15 cellular contexts compared by ENCODE assay signal in the genomic region with DNA sequence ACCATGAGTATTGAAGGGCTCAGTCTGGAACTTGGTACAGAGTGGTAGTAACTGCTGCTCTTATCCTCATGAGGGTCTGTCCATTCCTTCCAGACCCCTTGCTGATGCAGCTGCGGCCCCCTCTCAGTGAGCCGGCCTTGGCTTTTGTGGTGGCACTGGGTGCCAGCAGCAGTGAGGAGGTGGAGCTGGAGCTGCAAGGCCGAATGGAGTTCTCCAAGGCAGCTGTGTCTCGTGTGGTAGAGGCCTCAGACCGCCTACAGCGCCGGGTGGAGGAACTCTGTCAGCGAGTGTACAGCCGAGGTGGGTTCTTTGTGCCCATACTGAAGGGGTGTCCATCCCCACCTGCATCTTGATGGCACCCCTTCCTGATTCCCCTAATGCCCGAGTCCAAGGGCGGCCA. TPM values are rescaled to one million over a fixed set of nuclear protein-coding genes. Genes with fewer than 3 reads are reported as not detected.
DNase-seq lines count a peak whose midpoint lies in the region; ATAC-seq and TF ChIP-seq lines count a peak whose summit lies in the region.
"Had no signal": no experiment of that assay in that cellular context is flagged by ENCODE, and none has a peak within 500 bp of the region (broad histone marks: within the 10 kb centered on the region; RNA-seq: fewer than 3 reads in every experiment).

No MANE protein-coding gene starts in this region.

- peaks cover 24% of the 10 kb centered on the region for H3K36me3 ChIP-seq in breast epithelium
- peaks cover 0 to 62% (median 59%) of the 10 kb centered on the region in 6 donors for H3K36me3 ChIP-seq in spleen
- H3K36me3 ChIP-seq in esophagus muscularis mucosa = peaks cover 54 to 62% (median 60%) of the 10 kb centered on the region in 4 donors

- CTCF ChIA-PET in MCF 10A (lab: Yijun Ruan, JAX) = interaction anchor here (0.7 to 1.8 kb wide), 3 partner anchors 10 to 120 kb away, joined by 3 to 5 read pairs (median 4); no protein-coding TSS in a partner anchor

- H3K27me3 ChIP-seq in breast epithelium (no peaks in the 10 kb centered on the region), spleen (replicated peaks in 1 of 7) (no peaks in the 10 kb centered on the region), esophagus muscularis mucosa (no peaks in the 10 kb centered on the region)
- H3K27me3 ChIP-seq: gastroesophageal sphincter had no signal

- TF ChIP-seq CTCF in MCF 10A (IDR thresholded peaks at IDR 0.05; ENCODE audit: unreplicated experiment) (no peak), breast epithelium (IDR thresholded peaks at IDR 0.05) (no peak), spleen (IDR thresholded peaks at IDR 0.05 in 8 of 11, conservative IDR thresholded peaks at IDR 0.05 in 3 of 11) (no peak), esophagus muscularis mucosa (IDR thresholded peaks at IDR 0.05) (no peak)

- DNase-seq in MCF 10A (ENCODE audit: unreplicated experiment) (no peak), breast epithelium (ENCODE audit: low spot score in 2 of 2) (no peak), T-helper 17 cell (no peak), immature natural killer cell (no peak), spleen (peak; percentile 71), esophagus muscularis mucosa (ENCODE audit: extremely low spot score) (no peak), NCI-H1105 treated with DMSO at 0.1 percent for 48 hours (lab: John Stamatoyannopoulos, UW) (no peak)
- DNase-seq: activated gamma-delta T cell treated with Interleukin-2 at 50 U/mL for 16 hours, caudate nucleus, DMS53, NCI-H510A had no signal

- POLR2A ChIA-PET in MCF 10A (lab: Yijun Ruan, JAX) = interaction anchor here (0.7 to 5.9 kb wide), 5 partner anchors 10 to 50 kb away, joined by 3 to 41 read pairs (median 16); a partner anchor contains a TSS

- no peak for TF ChIP-seq EP300 in esophagus muscularis mucosa (IDR thresholded peaks at IDR 0.05)

- no peak for ATAC-seq in T-helper 17 cell
- no peak for ATAC-seq in GM21360 (IDR thresholded peaks at IDR 0.05; ENCODE audit: unreplicated experiment)
- ATAC-seq: gastroesophageal sphincter, HCT116, Panc1 had no signal

- WGBS in spleen, 5 donors = 90 to 98% (median 92%) methylated on average over 7 to 11 of the region's 11 CpGs
- WGBS in esophagus muscularis mucosa = 100% methylated on average over 2 of the region's 11 CpGs

- H3K4me1 Mint-ChIP-seq in MCF 10A (ENCODE audit: insufficient read depth, unreplicated experiment) (peaks cover 17% of the 10 kb centered on the region), T-helper 17 cell (peaks cover 25% of the 10 kb centered on the region), immature natural killer cell (peaks cover 65 to 74% of the 10 kb centered on the region in 2 donors)

- peaks cover 62% of the 10 kb centered on the region for H3K36me3 Mint-ChIP-seq in MCF 10A (ENCODE audit: insufficient read depth, unreplicated experiment)
- H3K36me3 Mint-ChIP-seq in T-helper 17 cell (ENCODE audit: low read depth) = peaks cover 11% of the 10 kb centered on the region
- peaks cover 24 to 38% (median 25%) of the 10 kb centered on the region in 3 donors for H3K36me3 Mint-ChIP-seq in immature natural killer cell

- BruUV-seq in MCF 10A (replicated peaks; lab: Mats Ljungman, UMichigan) = no TSS peak

- no peak overlapping the region for H3K27ac ChIP-seq in breast epithelium
- H3K27ac ChIP-seq in spleen = no peak overlapping the region
- no peak overlapping the region for H3K27ac ChIP-seq in esophagus muscularis mucosa (replicated peaks in 1 of 4)

- H3K27me3 Mint-ChIP-seq in MCF 10A (ENCODE audit: insufficient read depth, unreplicated experiment) = no peaks in the 10 kb centered on the region
- H3K27me3 Mint-ChIP-seq in T-helper 17 cell = no peaks in the 10 kb centered on the region
- H3K27me3 Mint-ChIP-seq in immature natural killer cell (ENCODE audit: low read depth in 3 of 3) = peaks cover 5 to 17% (median 7%) of the 10 kb centered on the region in 3 donors

- H3K4me1 ChIP-seq in breast epithelium (peaks cover 3 to 19% of the 10 kb centered on the region in 2 donors), spleen (peaks cover 23 to 82% (median 65%) of the 10 kb centered on the region in 6 donors), esophagus muscularis mucosa (peaks cover 31 to 39% (median 33%) of the 10 kb centered on the region in 4 donors)

- TF ChIP-seq POLR2A in breast epithelium (IDR thresholded peaks at IDR 0.05) (no peak), spleen (IDR thresholded peaks at IDR 0.05) (no peak), esophagus muscularis mucosa (IDR thresholded peaks at IDR 0.05; ENCODE audit: low read depth) (no peak)

- H3K4me3 ChIP-seq in breast epithelium (no peak overlapping the region), spleen (peak overlapping the region in 1 of 8 donors; percentile 94), esophagus muscularis mucosa (no peak overlapping the region)

- H3K4me3 Mint-ChIP-seq in MCF 10A (ENCODE audit: unreplicated experiment) = peak overlapping the region; percentile 87
- H3K4me3 Mint-ChIP-seq in T-helper 17 cell = peak overlapping the region; percentile 74
- H3K4me3 Mint-ChIP-seq in immature natural killer cell = peak overlapping the region in 4 of 5 donors; percentile 36 to 96 (median 73)

- H3K9me3 ChIP-seq in breast epithelium = no peaks in the 10 kb centered on the region
- H3K9me3 ChIP-seq in T-helper 17 cell (ENCODE audit: control insufficient read depth, low read length, poor library complexity, severe bottlenecking) = no peaks in the 10 kb centered on the region
- H3K9me3 ChIP-seq in spleen = no peaks in the 10 kb centered on the region
- H3K9me3 ChIP-seq in esophagus muscularis mucosa = no peaks in the 10 kb centered on the region
- H3K9me3 ChIP-seq: gastroesophageal sphincter had no signal

- intact Hi-C loops in MCF 10A (cut with micrococcal nuclease) (no loop called here), breast epithelium (cut with DNase I; ENCODE audit: low total_unique reads) (no loop called here), spleen (cut with DNase I; ENCODE audit: low total_unique reads) (no loop called here), esophagus muscularis mucosa (cut with DNase I) (no loop called here)

- H3K27ac Mint-ChIP-seq in MCF 10A (ENCODE audit: low read depth, unreplicated experiment) (no peak overlapping the region), T-helper 17 cell (no peak overlapping the region), immature natural killer cell (peak overlapping the region in 4 of 6 donors; percentile 8 to 91 (median 85))

- H3K9me3 Mint-ChIP-seq in MCF 10A (ENCODE audit: unreplicated experiment) (no peaks in the 10 kb centered on the region), immature natural killer cell (no peaks in the 10 kb centered on the region)

RNA-seq across cellular contexts. Expression of a gene that starts 2.0 kb away (rescaled TPM):
- total RNA-seq in MCF 10A (2022) = 78.0 and 85.0 TPM in 2 replicates
- 10 to 100 TPM; 77.0 to 84.7 (median 77.3) TPM for total RNA-seq in breast epithelium
- 10 to 100 TPM; 57.8 to 64.5 TPM for total RNA-seq in T-helper 17 cell
- 10 to 100 TPM; 19.3 to 87.3 (median 24.6) TPM for polyA plus RNA-seq in immature natural killer cell
- 100 to 1,000 TPM in 2 of 7 donors, 10 to 100 TPM in 5; 65.9 to 111 (median 88.8) TPM for total RNA-seq in spleen
- 10 to 100 TPM; 38.1 to 63.9 (median 50.0) TPM for polyA plus RNA-seq in spleen
- total RNA-seq in esophagus muscularis mucosa = 10 to 100 TPM; 61.9 to 86.9 (median 67.0) TPM

RNA-seq across cellular contexts. Expression of a gene that starts 2.2 kb away (rescaled TPM):
- total RNA-seq in MCF 10A (2022) = 4.8 and 5.2 TPM in 2 replicates
- 10 to 100 TPM in 2 of 3 donors, 1 to 10 TPM in 1; 1.4 to 17.1 (median 13.4) TPM for total RNA-seq in breast epithelium
- total RNA-seq in T-helper 17 cell = 1 to 10 TPM; 1.1 to 2.0 TPM
- polyA plus RNA-seq in immature natural killer cell = 1 to 10 TPM in 1 of 3 donors, under 1 TPM in 1, not detected in 1; 0.76 to 1.0 TPM
- 1 to 10 TPM; 3.1 to 7.2 (median 4.1) TPM for total RNA-seq in spleen
- polyA plus RNA-seq in spleen = 10 to 100 TPM in 1 of 3 donors, 1 to 10 TPM in 2; 8.2 to 15.5 (median 8.3) TPM
- 1 to 10 TPM in 2 of 4 donors, under 1 TPM in 2; 0.42 to 2.9 (median 1.4) TPM for total RNA-seq in esophagus muscularis mucosa

RNA-seq across cellular contexts. Expression of a gene that starts 15.9 kb away (rescaled TPM):
- 28.0 and 28.4 TPM in 2 replicates for total RNA-seq in MCF 10A (2022)
- total RNA-seq in breast epithelium = 10 to 100 TPM; 28.5 to 38.8 (median 35.7) TPM
- total RNA-seq in T-helper 17 cell = 10 to 100 TPM; 31.6 to 38.1 TPM
- 10 to 100 TPM; 49.2 to 91.0 (median 62.7) TPM for polyA plus RNA-seq in immature natural killer cell
- 10 to 100 TPM; 28.5 to 36.7 (median 34.0) TPM for total RNA-seq in spleen
- 10 to 100 TPM; 30.3 to 51.6 (median 42.8) TPM for polyA plus RNA-seq in spleen
- 10 to 100 TPM; 22.4 to 25.8 (median 23.5) TPM for total RNA-seq in esophagus muscularis mucosa

RNA-seq across cellular contexts. Expression of a gene that starts 22.9 kb away (rescaled TPM):
- total RNA-seq in MCF 10A (2022) (10.9 and 14.1 TPM in 2 replicates), breast epithelium (10 to 100 TPM in 2 of 3 donors, 1 to 10 TPM in 1; 9.4 to 16.2 (median 10.5) TPM), T-helper 17 cell (1 to 10 TPM; 1.4 to 1.5 TPM), spleen (10 to 100 TPM in 5 of 7 donors, 1 to 10 TPM in 2; 7.6 to 13.9 (median 12.5) TPM), esophagus muscularis mucosa (10 to 100 TPM; 10.4 to 17.1 (median 15.4) TPM)
- polyA plus RNA-seq in immature natural killer cell (1 to 10 TPM in 1 of 3 donors, under 1 TPM in 2; 0.09 to 1.1 (median 0.16) TPM), spleen (1 to 10 TPM; 1.3 to 3.1 (median 1.7) TPM)

Comparison
In these comparisons a context has a peak if more than half of its experiments do, and no peak if none do; other contexts are left out.
1. H3K27ac Mint-ChIP-seq: peak in immature natural killer cell (4 of 6); none in MCF 10A (single experiment) and T-helper 17 cell (single experiment).
2. Peak in every context shown above with its lines, with median percentiles within 50 percentile points of each other: H3K4me3 Mint-ChIP-seq.